Comparison of ENCODE assay signal across 28 cellular contexts in genomic region chr16:73390936-73391335, GRCh38.
DNase-seq lines count a peak whose midpoint lies in the region; TF ChIP-seq lines count a peak whose summit lies in the region.
"Had no signal": no experiment of that assay in that cellular context is flagged by ENCODE, and none has a peak within 500 bp of the region (broad histone marks: within the 10 kb centered on the region; RNA-seq: fewer than 3 reads in every experiment).

No MANE protein-coding gene starts in this region.

- H3K4me1 ChIP-seq in smooth muscle cell (ENCODE audit: low read depth): peaks cover 7% of the 10 kb centered on the region
- H3K4me1 ChIP-seq in transverse colon: no peaks in the 10 kb centered on the region
- H3K4me1 ChIP-seq: ascending aorta, psoas muscle, testis had no signal

- H3K9ac ChIP-seq in smooth muscle cell (ENCODE audit: low read depth): peak overlapping the region; percentile 62

- TF ChIP-seq CTCF in chondrocyte (IDR thresholded peaks at IDR 0.05): peak; percentile 2
- no peak for TF ChIP-seq CTCF in smooth muscle cell (IDR thresholded peaks at IDR 0.05; ENCODE audit: borderline replicate concordance, insufficient read depth, poor library complexity, severe bottlenecking)
- TF ChIP-seq CTCF in transverse colon (IDR thresholded peaks at IDR 0.05): no peak
- TF ChIP-seq CTCF in dorsolateral prefrontal cortex (IDR thresholded peaks at IDR 0.05 in 54 of 56, conservative IDR thresholded peaks at IDR 0.05 in 2 of 56; ENCODE audit: low read depth in 1 of 56, partially characterized antibody in 56 of 56): no peak

- no peak overlapping the region for H3K27ac Mint-ChIP-seq in chondrocyte (ENCODE audit: unreplicated experiment)
- H3K27ac Mint-ChIP-seq: activated naive CD8-positive, alpha-beta T cell; IgD-negative memory B cell; stimulated activated effector memory CD8-positive, alpha-beta T cell treated with anti-CD3 and anti-CD28 coated beads, Interleukin-12 subunit alpha, Interleukin-12 subunit beta, amount 100 ng/mL, for 72 hours had no signal

- no peak overlapping the region for H3K4me3 ChIP-seq in smooth muscle cell
- H3K4me3 ChIP-seq in transverse colon: no peak overlapping the region
- no peak overlapping the region for H3K4me3 ChIP-seq in dorsolateral prefrontal cortex
- H3K4me3 ChIP-seq: ascending aorta, psoas muscle, testis had no signal

- H3K36me3 ChIP-seq in smooth muscle cell (ENCODE audit: low read depth): no peaks in the 10 kb centered on the region
- H3K36me3 ChIP-seq in transverse colon: no peaks in the 10 kb centered on the region
- H3K36me3 ChIP-seq: ascending aorta, neutrophil had no signal

- no peaks in the 10 kb centered on the region for H4K20me1 ChIP-seq in smooth muscle cell (ENCODE audit: low read depth)

- 8% methylated on average over 6 of the region's 6 CpGs for WGBS in smooth muscle cell (ENCODE audit: low lambda C conversion rate)
- 91 to 94% methylated on average over 2 to 6 of the region's 6 CpGs for WGBS in transverse colon (ENCODE audit: low coverage in 1 of 2), 2 donors

- H3K9me3 ChIP-seq in smooth muscle cell (replicated peaks; ENCODE audit: low read depth): no peaks in the 10 kb centered on the region
- no peaks in the 10 kb centered on the region for H3K9me3 ChIP-seq in transverse colon
- H3K9me3 ChIP-seq: ascending aorta, neutrophil, psoas muscle, testis had no signal

- intact Hi-C loops in transverse colon (cut with DNase I; ENCODE audit: low total_unique reads) (no loop called here), dorsolateral prefrontal cortex (cut with DNase I) (no loop called here)

- in situ Hi-C loops in transverse colon (cut with MboI; ENCODE audit: low pct_ligation_motif_present in 1 of 4, low pct_unique_long_range_greater_than_20kb in 1 of 4, low sequenced_read_pairs in 3 of 4): no loop called here

- H3K4me1 Mint-ChIP-seq in chondrocyte (ENCODE audit: low read depth): peaks cover 20% of the 10 kb centered on the region
- H3K4me1 Mint-ChIP-seq: central memory CD8-positive, alpha-beta T cell; IgD-negative memory B cell; stimulated activated effector memory CD8-positive, alpha-beta T cell treated with anti-CD3 and anti-CD28 coated beads, Interleukin-12 subunit alpha, Interleukin-12 subunit beta, amount 100 ng/mL, for 72 hours had no signal

- no peak overlapping the region for H3K4me3 Mint-ChIP-seq in chondrocyte (ENCODE audit: unreplicated experiment)
- H3K4me3 Mint-ChIP-seq: activated naive CD8-positive, alpha-beta T cell; central memory CD8-positive, alpha-beta T cell; IgD-negative memory B cell; stimulated activated effector memory CD8-positive, alpha-beta T cell treated with anti-CD3 and anti-CD28 coated beads, Interleukin-12 subunit alpha, Interleukin-12 subunit beta, amount 100 ng/mL, for 72 hours had no signal

- H2AFZ ChIP-seq in smooth muscle cell (ENCODE audit: low read depth): no peak overlapping the region

- H3K27me3 ChIP-seq in smooth muscle cell (ENCODE audit: low read depth) (no peaks in the 10 kb centered on the region), transverse colon (no peaks in the 10 kb centered on the region), dorsolateral prefrontal cortex (no peaks in the 10 kb centered on the region)
- H3K27me3 ChIP-seq: ascending aorta, neutrophil, testis had no signal

- H3F3A ChIP-seq in smooth muscle cell (ENCODE audit: low read depth): no peaks in the 10 kb centered on the region

- DNase-seq in EL (peak; percentile 70), LHCN-M2 (ENCODE audit: low read depth) (peak; percentile 1), chondrocyte (ENCODE audit: low spot score) (no peak), smooth muscle cell (lab: John Stamatoyannopoulos, UW; ENCODE audit: unreplicated experiment) (peak; percentile 18), COLO668 (lab: John Stamatoyannopoulos, UW; ENCODE audit: unreplicated experiment) (no peak), transverse colon (no peak), dorsolateral prefrontal cortex (no peak)
- DNase-seq: activated CD4-positive, alpha-beta T cell treated with anti-CD3 and anti-CD28 coated beads, Interleukin-2, amount 50 U/mL, for 48 hours; activated CD4-positive, CD25-positive, alpha-beta regulatory T cell; AML-193; HCEC 1CT; head of caudate nucleus; NCI-H1436; NCI-H446; NCI-H82; psoas muscle; Right ventricle myocardium superior; small intestine; stimulated activated CD4-positive, alpha-beta T cell treated with anti-CD3 and anti-CD28 coated beads, Interleukin-2, amount 100 ng/mL, for 24 hours; SW 1271; testis had no signal

- no peaks in the 10 kb centered on the region for H3K27me3 Mint-ChIP-seq in chondrocyte (ENCODE audit: low read depth)
- H3K27me3 Mint-ChIP-seq: activated naive CD8-positive, alpha-beta T cell; central memory CD8-positive, alpha-beta T cell; IgD-negative memory B cell had no signal

- peak overlapping the region; percentile 84 for H3K27ac ChIP-seq in smooth muscle cell (ENCODE audit: low read depth)
- no peak overlapping the region for H3K27ac ChIP-seq in transverse colon
- no peak overlapping the region for H3K27ac ChIP-seq in dorsolateral prefrontal cortex
- H3K27ac ChIP-seq: ascending aorta, epithelial cell of prostate, neutrophil, psoas muscle, testis had no signal

- TF ChIP-seq EP300 in transverse colon (IDR thresholded peaks at IDR 0.05; ENCODE audit: low read depth): no peak

- H3K4me2 ChIP-seq in smooth muscle cell: peak overlapping the region; percentile 52

- no peaks in the 10 kb centered on the region for H3K9me3 Mint-ChIP-seq in chondrocyte (ENCODE audit: low read depth)

- no peaks in the 10 kb centered on the region for H3K79me2 ChIP-seq in smooth muscle cell (ENCODE audit: low read depth)

- TF ChIP-seq POLR2A in transverse colon (IDR thresholded peaks at IDR 0.05): no peak

- no peaks in the 10 kb centered on the region for H3K36me3 Mint-ChIP-seq in chondrocyte (ENCODE audit: low read depth)
- H3K36me3 Mint-ChIP-seq: activated naive CD8-positive, alpha-beta T cell; IgD-negative memory B cell; stimulated activated effector memory CD8-positive, alpha-beta T cell treated with anti-CD3 and anti-CD28 coated beads, Interleukin-12 subunit alpha, Interleukin-12 subunit beta, amount 100 ng/mL, for 72 hours had no signal

Comparison
In these comparisons a context has a peak if more than half of its experiments do, and no peak if none do; other contexts are left out.
1. DNase-seq: peak in EL (single experiment), LHCN-M2 (single experiment) and smooth muscle cell (single experiment); none in chondrocyte (single experiment), COLO668 (single experiment), transverse colon (single experiment) and dorsolateral prefrontal cortex (0 of 10).